20 cellular contexts compared by ENCODE assay signal in genomic region chr2:219643788-219644398, GRCh38. TPM values are rescaled to one million over a fixed set of nuclear protein-coding genes. Genes with fewer than 3 reads are reported as not detected.
DNase-seq lines count a peak whose midpoint lies in the region; ATAC-seq and TF ChIP-seq lines count a peak whose summit lies in the region.
"Had no signal": no experiment of that assay in that cellular context is flagged by ENCODE, and none has a peak within 500 bp of the region (broad histone marks: within the 10 kb centered on the region; RNA-seq: fewer than 3 reads in every experiment).

No MANE protein-coding gene starts in this region.

- H3K27ac Mint-ChIP-seq in Caco-2 (ENCODE audit: unreplicated experiment), result peak overlapping the region; percentile 37
- H3K27ac Mint-ChIP-seq: CD8-positive, alpha-beta T cell; stimulated activated naive CD8-positive, alpha-beta T cell treated with anti-CD3 and anti-CD28 coated beads, Interleukin-15, amount 100 ng/mL, for 72 hours had no signal

- no TSS peak for BruUV-seq in Caco-2 (replicated peaks; lab: Mats Ljungman, UMichigan)

- no peaks in the 10 kb centered on the region for H3K79me2 ChIP-seq in mesendoderm (ENCODE audit: control insufficient read depth, insufficient read depth, low read length)

- H3K18ac ChIP-seq in mesendoderm (ENCODE audit: low read length), result no peak overlapping the region

- H3K27ac ChIP-seq in mesendoderm (ENCODE audit: low read depth, low read length), result no peak overlapping the region
- H3K27ac ChIP-seq: SJSA1, uterus had no signal

- H3K9me3 Mint-ChIP-seq in Caco-2 (ENCODE audit: unreplicated experiment), result no peaks in the 10 kb centered on the region
- H3K9me3 Mint-ChIP-seq: CD8-positive, alpha-beta T cell; stimulated activated naive CD8-positive, alpha-beta T cell treated with anti-CD3 and anti-CD28 coated beads, Interleukin-15, amount 100 ng/mL, for 72 hours had no signal

- no peak overlapping the region for H2BK15ac ChIP-seq in mesendoderm (replicated peaks; ENCODE audit: low read depth)

- H3K4ac ChIP-seq in mesendoderm (ENCODE audit: low read depth, low read length), result no peak overlapping the region

- H3K27me3 Mint-ChIP-seq in Caco-2 (ENCODE audit: insufficient read depth, unreplicated experiment), result no peaks in the 10 kb centered on the region

- H3K36me3 Mint-ChIP-seq in Caco-2 (ENCODE audit: insufficient read depth, unreplicated experiment), result no peaks in the 10 kb centered on the region
- H3K36me3 Mint-ChIP-seq: CD8-positive, alpha-beta T cell had no signal

- H4K5ac ChIP-seq in mesendoderm (ENCODE audit: low read length), result no peak overlapping the region

- POLR2A ChIA-PET in Caco-2 (lab: Charles Lee), result no interaction called here

- H3K4me2 ChIP-seq in mesendoderm (ENCODE audit: low read length), result no peak overlapping the region

- in situ Hi-C loops in ACHN (cut with HindIII; ENCODE audit: low pct_ligation_motif_present, low pct_unique_long_range_greater_than_20kb, low sequenced_read_pairs), result no loop called here

- H3K79me1 ChIP-seq in mesendoderm (ENCODE audit: low read length), result no peaks in the 10 kb centered on the region

- no peaks in the 10 kb centered on the region for H3K36me3 ChIP-seq in Caco-2 (ENCODE audit: control insufficient read depth, insufficient read depth, low read length)
- H3K36me3 ChIP-seq in mesendoderm (ENCODE audit: control insufficient read depth, insufficient read depth, low read length), result no peaks in the 10 kb centered on the region
- H3K36me3 ChIP-seq: SJSA1, uterus had no signal

- DNase-seq in Caco-2 (no peak), UCSD-AML1 (lab: John Stamatoyannopoulos, UW; ENCODE audit: unreplicated experiment) (peak; percentile 20), Right ventricle myocardium superior (peak; percentile 76), mesendoderm (peak; percentile 76), ACHN (no peak), retina (no peak), GM20000 (ENCODE audit: low spot score) (no peak), NCI-H82 treated with DMSO at 0.1 percent for 48 hours (lab: John Stamatoyannopoulos, UW; ENCODE audit: unreplicated experiment) (no peak)
- DNase-seq: activated effector memory CD4-positive, alpha-beta T cell treated with anti-CD3 and anti-CD28 coated beads, Interleukin-2, amount 50 U/mL, for 16 hours; CD8-positive, alpha-beta T cell; cerebellar nuclear complex; effector CD8-positive, alpha-beta T cell; hippocampal formation; KG1; NCI-H2081; OCI-M1; stimulated activated naive CD8-positive, alpha-beta T cell treated with anti-CD3 and anti-CD28 coated beads, Interleukin-15, amount 100 ng/mL, for 72 hours; T-helper 9 cell had no signal

- no CpG with 5 or more reads among the region's 14 CpGs for WGBS in mesendoderm (ENCODE audit: extremely low coverage, insufficient coverage, low lambda C conversion rate)

- no peak overlapping the region for H2BK120ac ChIP-seq in mesendoderm (ENCODE audit: low read depth, low read length)

- CTCF ChIA-PET in Caco-2 (lab: Charles Lee), result interaction anchor here (1.6 kb wide), 2 partner anchors 24 to 46 kb away, joined by 5 to 7 read pairs; no protein-coding TSS in a partner anchor

- no peaks in the 10 kb centered on the region for H3K9me3 ChIP-seq in Caco-2
- H3K9me3 ChIP-seq: SJSA1, uterus had no signal

- H3K56ac ChIP-seq in mesendoderm (ENCODE audit: low read length), result no peak overlapping the region

- H2AK5ac ChIP-seq in mesendoderm (ENCODE audit: low read length), result no peak overlapping the region

- intact Hi-C loops in Caco-2 (cut with micrococcal nuclease; ENCODE audit: unreplicated experiment) (no loop called here), Right ventricle myocardium superior (cut with DNase I) (loop anchor here (5.0 kb wide), 2 partner anchors 82 to 102 kb away; partner anchors contain the start of genes CHPF and TMEM198)

- H2BK5ac ChIP-seq in mesendoderm (ENCODE audit: low read length), result no peak overlapping the region

- H3K4me3 ChIP-seq in Caco-2 (ENCODE audit: low read depth, low read length) (no peak overlapping the region), mesendoderm (ENCODE audit: low read length) (no peak overlapping the region)
- H3K4me3 ChIP-seq: SJSA1, uterus had no signal

- H3K9ac ChIP-seq in mesendoderm (ENCODE audit: low read length), result no peak overlapping the region

- no peak overlapping the region for H3K23ac ChIP-seq in mesendoderm (ENCODE audit: low read length)

- H3K4me1 Mint-ChIP-seq in Caco-2 (ENCODE audit: low read depth, unreplicated experiment), result peaks cover 19% of the 10 kb centered on the region

- H3K27me3 ChIP-seq in Caco-2 (replicated peaks; ENCODE audit: control insufficient read depth, insufficient read depth, low read length) (no peaks in the 10 kb centered on the region), mesendoderm (ENCODE audit: insufficient read depth, low read length, poor library complexity) (no peaks in the 10 kb centered on the region)
- H3K27me3 ChIP-seq: SJSA1, uterus had no signal

- no peak overlapping the region for H3K4me3 Mint-ChIP-seq in Caco-2 (ENCODE audit: unreplicated experiment)
- H3K4me3 Mint-ChIP-seq: CD8-positive, alpha-beta T cell; stimulated activated naive CD8-positive, alpha-beta T cell treated with anti-CD3 and anti-CD28 coated beads, Interleukin-15, amount 100 ng/mL, for 72 hours had no signal

- H4K8ac ChIP-seq in mesendoderm (ENCODE audit: low read depth, low read length), result no peak overlapping the region

- peak; percentile 40 for ATAC-seq in Right ventricle myocardium superior (ENCODE audit: poor library complexity)
- ATAC-seq: CD8-positive, alpha-beta T cell; stimulated activated naive CD8-positive, alpha-beta T cell treated with anti-CD3 and anti-CD28 coated beads, Interleukin-15, amount 100 ng/mL, for 72 hours had no signal

- TF ChIP-seq CTCF in Caco-2 (IDR thresholded peaks at IDR 0.05; ENCODE audit: insufficient read depth in 1 of 2, low read depth in 1 of 2, low read length in 1 of 2, severe bottlenecking in 1 of 2, unreplicated experiment in 1 of 2) (no peak), GM20000 (IDR thresholded peaks at IDR 0.05; ENCODE audit: extremely low read depth, missing control alignments) (no peak)

- H3K4me1 ChIP-seq in Caco-2, result peaks cover 35% of the 10 kb centered on the region
- peaks cover 7% of the 10 kb centered on the region for H3K4me1 ChIP-seq in mesendoderm (ENCODE audit: control insufficient read depth, low read depth, low read length)

RNA-seq across cellular contexts. Expression of gene SLC4A3, which starts 16.5 kb away (rescaled TPM):
- total RNA-seq in Caco-2 (2022) (6.1 and 6.2 TPM in 2 replicates), Right ventricle myocardium superior (503 TPM)
- polyA plus RNA-seq in mesendoderm (2013, experiment 1 of 2), result 3.0 TPM
- 2.8 TPM for polyA plus RNA-seq in mesendoderm (2013, experiment 2 of 2)
- total RNA-seq: CD8-positive, alpha-beta T cell had no signal

RNA-seq across cellular contexts. Expression of gene STK11IP, which starts 46.2 kb away (rescaled TPM):
- total RNA-seq in Caco-2 (2022), result 21.7 and 24.3 TPM in 2 replicates
- total RNA-seq in Right ventricle myocardium superior, result 15.6 TPM
- polyA plus RNA-seq in mesendoderm (2013, experiment 1 of 2), result 14.4 TPM
- polyA plus RNA-seq in mesendoderm (2013, experiment 2 of 2), result 12.7 TPM

Comparison
In these comparisons a context has a peak if more than half of its experiments do, and no peak if none do; other contexts are left out.
1. DNase-seq: peak in UCSD-AML1 (single experiment), Right ventricle myocardium superior (single experiment) and mesendoderm (single experiment); none in Caco-2 (0 of 2), ACHN (single experiment), retina (single experiment), GM20000 (single experiment) and NCI-H82 treated with DMSO at 0.1 percent for 48 hours (single experiment).
2. RNA of gene SLC4A3, which starts 16.5 kb away (total RNA-seq): 503 TPM in Right ventricle myocardium superior (single experiment); 6.1 to 6.2 TPM in Caco-2; every median in the first group is over 10 times any median in the second.